In genomic region chr10:73167557-73168485, GRCh38 we compare ENCODE assay signal across 8 cellular contexts. TPM values are rescaled to one million over a fixed set of nuclear protein-coding genes. Genes with fewer than 3 reads are reported as not detected.
DNase-seq lines count a peak whose midpoint lies in the region; ATAC-seq and TF ChIP-seq lines count a peak whose summit lies in the region.

Gene ECD, minus strand, starts transcription at chr10:73168008. Its CDS starts 4,071 bp downstream, at chr10:73163937.
Gene FAM149B1, plus strand, starts transcription at chr10:73168119. Its CDS starts 221 bp downstream, at chr10:73168340.

- H3K27ac Mint-ChIP-seq in activated CD4-positive, alpha-beta T cell treated with anti-CD3 and anti-CD28 coated beads, Interleukin-2, amount 10 ng/mL, durations not matched to agents 24 days and 14 days = peak within 1 kb of the TSS; percentile 99

- CTCF ChIA-PET in BJ (lab: Yijun Ruan, JAX) = interaction anchor here (0.7 to 3.3 kb wide), 5 partner anchors 9 to 72 kb away, joined by 3 to 17 read pairs (median 4); partner anchors contain the start of gene P4HA1

- no peaks in the 10 kb centered on the region for H3K9me3 Mint-ChIP-seq in activated CD4-positive, alpha-beta T cell treated with anti-CD3 and anti-CD28 coated beads, Interleukin-2, amount 10 ng/mL, durations not matched to agents 24 days and 14 days

- H3K36me3 Mint-ChIP-seq in activated CD4-positive, alpha-beta T cell treated with anti-CD3 and anti-CD28 coated beads, Interleukin-2, amount 10 ng/mL, durations not matched to agents 24 days and 14 days (ENCODE audit: low read depth) = peaks cover 13% of the 10 kb centered on the region

- peak within 1 kb of the TSS; percentile 96 for H3K4me3 ChIP-seq in BJ (ENCODE audit: low read depth, low read length)
- peak within 1 kb of the TSS; percentile 96 for H3K4me3 ChIP-seq in coronary artery

- POLR2A ChIA-PET in BJ (lab: Charles Lee) = interaction anchor here (0.6 to 0.7 kb wide), 2 partner anchors 72 to 614 kb away, joined by 4 to 5 read pairs; no protein-coding TSS in a partner anchor

- ATAC-seq in HG03457 (IDR thresholded peaks at IDR 0.05; ENCODE audit: unreplicated experiment) = peak; percentile 84

- H3K27ac ChIP-seq in coronary artery (peak within 1 kb of the TSS; percentile 96 to 98), layer of hippocampus (ENCODE audit: low read depth, low read length) (peak within 1 kb of the TSS; percentile 96)

- peaks cover 36% of the 10 kb centered on the region for H3K4me1 Mint-ChIP-seq in activated CD4-positive, alpha-beta T cell treated with anti-CD3 and anti-CD28 coated beads, Interleukin-2, amount 10 ng/mL, durations not matched to agents 24 days and 14 days

- H3K27me3 Mint-ChIP-seq in activated CD4-positive, alpha-beta T cell treated with anti-CD3 and anti-CD28 coated beads, Interleukin-2, amount 10 ng/mL, durations not matched to agents 24 days and 14 days = no peaks in the 10 kb centered on the region

- intact Hi-C loops in activated CD4-positive, alpha-beta T cell treated with anti-CD3 and anti-CD28 coated beads, Interleukin-2, amount 10 ng/mL, durations not matched to agents 24 days and 14 days (cut with micrococcal nuclease) = loop anchor here (1.0 to 10.0 kb wide), 6 partner anchors 72 to 906 kb away; partner anchors contain the start of genes DNAJB12, MICU1, MRPS16 and P4HA1

- DNase-seq in BJ (ENCODE audit: low read depth) = peak; percentile 64
- DNase-seq in GM19238 (ENCODE audit: insufficient read length, low spot score) = peak; percentile 84
- peak; percentile 52 for DNase-seq in NCI-H526 treated with DMSO at 0.1 percent for 48 hours (lab: John Stamatoyannopoulos, UW)
- peak; percentile 98 for DNase-seq in activated CD4-positive, alpha-beta T cell treated with anti-CD3 and anti-CD28 coated beads, Interleukin-2, amount 10 ng/mL, durations not matched to agents 24 days and 14 days
- DNase-seq in coronary artery (ENCODE audit: low spot score) = peak; percentile 96
- DNase-seq in stimulated activated CD4-positive, alpha-beta T cell treated with anti-CD3 and anti-CD28 coated beads, Interleukin-1b, Interleukin-23, amount 100 ng/mL, for 4 hours (ENCODE audit: low read depth in 2 of 2) = peak; percentile 81 to 87

- H3K4me3 Mint-ChIP-seq in activated CD4-positive, alpha-beta T cell treated with anti-CD3 and anti-CD28 coated beads, Interleukin-2, amount 10 ng/mL, durations not matched to agents 24 days and 14 days = peak within 1 kb of the TSS; percentile 97

- peaks cover 1% of the 10 kb centered on the region; the same call in 1 of the 2 replicates for H3K36me3 ChIP-seq in BJ (ENCODE audit: control insufficient read depth, insufficient read depth, low read length)

- TF ChIP-seq CTCF in BJ (IDR thresholded peaks at IDR 0.05; ENCODE audit: insufficient read depth, low read depth, low read length) = 0 out of 2 replicates have a peak, but pooled peaks have one; percentile 20
- TF ChIP-seq CTCF in coronary artery (IDR thresholded peaks at IDR 0.05) = no peak

- no peaks in the 10 kb centered on the region for H3K27me3 ChIP-seq in BJ (ENCODE audit: control insufficient read depth, insufficient read depth, low read length)
- no peaks in the 10 kb centered on the region for H3K27me3 ChIP-seq in layer of hippocampus (ENCODE audit: control insufficient read depth, insufficient read depth, low read length)

RNA-seq across cellular contexts. Expression of gene ECD, which starts in this region (rescaled TPM):
- polyA plus RNA-seq in BJ (2011; rRNA removed) = 25.4 and 32.7 TPM in 2 replicates
- 13.9 and 16.3 TPM in 2 replicates for polyA minus RNA-seq in BJ (2011; rRNA and poly(A)+ RNA removed)
- total RNA-seq in activated CD4-positive, alpha-beta T cell treated with anti-CD3 and anti-CD28 coated beads, Interleukin-2, amount 10 ng/mL, durations not matched to agents 24 days and 14 days = 38.5 and 40.7 TPM in 2 replicates

RNA-seq across cellular contexts. Expression of gene FAM149B1, which starts in this region (rescaled TPM):
- polyA plus RNA-seq in BJ (2011; rRNA removed) = 33.0 and 40.2 TPM in 2 replicates
- 21.3 and 26.5 TPM in 2 replicates for polyA minus RNA-seq in BJ (2011; rRNA and poly(A)+ RNA removed)
- 10.5 and 11.5 TPM in 2 replicates for total RNA-seq in activated CD4-positive, alpha-beta T cell treated with anti-CD3 and anti-CD28 coated beads, Interleukin-2, amount 10 ng/mL, durations not matched to agents 24 days and 14 days

Comparison
In these comparisons a context has a peak if more than half of its experiments do, and no peak if none do; other contexts are left out.
1. Peak in every context shown above with its lines: DNase-seq, ATAC-seq, H3K4me3 ChIP-seq and H3K27ac ChIP-seq.